Comparison of ENCODE assay signal across 8 cellular contexts in genomic region chr4:120749445-120750151, GRCh38.
DNase-seq lines count a peak whose midpoint lies in the region; ATAC-seq and TF ChIP-seq lines count a peak whose summit lies in the region.

No MANE protein-coding gene starts in this region.

- TF ChIP-seq EP300 in upper lobe of left lung (IDR thresholded peaks at IDR 0.05) = no peak

- ATAC-seq in DND-41 (ENCODE audit: insufficient read depth, low read depth) (peak; percentile 58), GM19463 (IDR thresholded peaks at IDR 0.05; ENCODE audit: unreplicated experiment) (peak; percentile 94), HG03280 (IDR thresholded peaks at IDR 0.05; ENCODE audit: unreplicated experiment) (peak; percentile 99), upper lobe of left lung (ENCODE audit: low FRiP score in 2 of 2) (no peak)

- WGBS in upper lobe of left lung, 2 donors = 82 to 88% methylated on average over 6 of the region's 6 CpGs

- no peaks in the 10 kb centered on the region for H4K20me1 ChIP-seq in DND-41 (ENCODE audit: insufficient read depth, low read length)

- DNase-seq in DND-41 (peak; percentile 8), NCI-H69 (lab: John Stamatoyannopoulos, UW) (peak; percentile 89), posterior vena cava (ENCODE audit: low spot score) (no peak), SW 1271 (lab: John Stamatoyannopoulos, UW) (no peak), dorsolateral prefrontal cortex (no peak), upper lobe of left lung (no peak)

- intact Hi-C loops in posterior vena cava (cut with DNase I) = no loop called here
- intact Hi-C loops in dorsolateral prefrontal cortex (cut with DNase I) = no loop called here

- no peak overlapping the region for H3K27ac ChIP-seq in DND-41 (ENCODE audit: low read length)
- no peak overlapping the region for H3K27ac ChIP-seq in dorsolateral prefrontal cortex
- no peak overlapping the region for H3K27ac ChIP-seq in upper lobe of left lung

- no peak for TF ChIP-seq POLR2A in upper lobe of left lung (IDR thresholded peaks at IDR 0.05)

- H3K27me3 ChIP-seq in DND-41 (ENCODE audit: insufficient read depth, low read length, poor library complexity) (no peaks in the 10 kb centered on the region), dorsolateral prefrontal cortex (no peaks in the 10 kb centered on the region), upper lobe of left lung (no peaks in the 10 kb centered on the region)

- H3K79me2 ChIP-seq in DND-41 (ENCODE audit: insufficient read depth, low read length) = no peaks in the 10 kb centered on the region

- H3K9ac ChIP-seq in DND-41 (ENCODE audit: low read depth, low read length) = no peak overlapping the region

- no peak overlapping the region for H3K4me3 ChIP-seq in DND-41 (ENCODE audit: low read depth in 1 of 2, low read length in 2 of 2)
- no peak overlapping the region for H3K4me3 ChIP-seq in dorsolateral prefrontal cortex
- H3K4me3 ChIP-seq in upper lobe of left lung = no peak overlapping the region

- H2AFZ ChIP-seq in DND-41 (ENCODE audit: low read depth, low read length) = no peak overlapping the region

- TF ChIP-seq CTCF in DND-41 (IDR thresholded peaks at IDR 0.05; ENCODE audit: borderline replicate concordance, extremely low read depth, low read length, poor library complexity, severe bottlenecking) = no peak
- no peak for TF ChIP-seq CTCF in dorsolateral prefrontal cortex (IDR thresholded peaks at IDR 0.05 in 54 of 56, conservative IDR thresholded peaks at IDR 0.05 in 2 of 56; ENCODE audit: low read depth in 1 of 56, partially characterized antibody in 56 of 56)
- TF ChIP-seq CTCF in upper lobe of left lung (IDR thresholded peaks at IDR 0.05) = no peak

- H3K36me3 ChIP-seq in DND-41 (ENCODE audit: insufficient read depth, low read length) (no peaks in the 10 kb centered on the region), upper lobe of left lung (peaks cover 0 to 5% (median 0%) of the 10 kb centered on the region in 4 donors)

- H3K4me1 ChIP-seq in DND-41 (ENCODE audit: insufficient read depth, low read length) (no peaks in the 10 kb centered on the region), upper lobe of left lung (peaks cover 0 to 4% (median 0%) of the 10 kb centered on the region in 4 donors)

- H3K4me2 ChIP-seq in DND-41 (ENCODE audit: insufficient read depth, low read length) = no peak overlapping the region

- H3K9me3 ChIP-seq in DND-41 (ENCODE audit: insufficient read depth, low read length, severe bottlenecking) (no peaks in the 10 kb centered on the region), upper lobe of left lung (peaks cover 0 to 7% (median 3%) of the 10 kb centered on the region in 4 donors)

Comparison
In these comparisons a context has a peak if more than half of its experiments do, and no peak if none do; other contexts are left out.
1. ATAC-seq: peak in DND-41 (single experiment), GM19463 (single experiment) and HG03280 (single experiment); none in upper lobe of left lung (0 of 2).
2. DNase-seq: peak in DND-41 (single experiment) and NCI-H69 (single experiment); none in posterior vena cava (single experiment), SW 1271 (0 of 2), dorsolateral prefrontal cortex (0 of 10) and upper lobe of left lung (0 of 2).